ENCODE assay signal across 22 cellular contexts in genomic region chr11:25432376-25432775, GRCh38.
DNase-seq lines count a peak whose midpoint lies in the region; ATAC-seq and TF ChIP-seq lines count a peak whose summit lies in the region.
"Had no signal": no experiment of that assay in that cellular context is flagged by ENCODE, and none has a peak within 500 bp of the region (broad histone marks: within the 10 kb centered on the region; RNA-seq: fewer than 3 reads in every experiment).

No MANE protein-coding gene starts in this region.

- no peak overlapping the region for H3K4me3 Mint-ChIP-seq in T-helper 2 cell treated with Interferon-gamma antibody and Interleukin-4, amounts not matched to agents 5 μg/mL and 100 μg/mL, for 36 hours
- no peak overlapping the region for H3K4me3 Mint-ChIP-seq in activated naive CD4-positive, alpha-beta T cell treated with anti-CD3 and anti-CD28 coated beads for 36 hours
- no peak overlapping the region for H3K4me3 Mint-ChIP-seq in endothelial cell (ENCODE audit: unreplicated experiment)
- H3K4me3 Mint-ChIP-seq: CD14-positive monocyte; CD4-positive, alpha-beta memory T cell; CD4-positive, CD25-positive, alpha-beta regulatory T cell; CD8-positive, alpha-beta memory T cell had no signal

- no peaks in the 10 kb centered on the region for H4K20me1 ChIP-seq in PC-3 (ENCODE audit: low read length)
- H4K20me1 ChIP-seq: BLaER1 had no signal

- intact Hi-C loops in PC-3 (cut with micrococcal nuclease) = no loop called here
- intact Hi-C loops in activated naive CD4-positive, alpha-beta T cell treated with anti-CD3 and anti-CD28 coated beads for 36 hours (cut with micrococcal nuclease) = no loop called here

- H3K4me1 Mint-ChIP-seq in T-helper 2 cell treated with Interferon-gamma antibody and Interleukin-4, amounts not matched to agents 5 μg/mL and 100 μg/mL, for 36 hours (ENCODE audit: low read depth) = no peaks in the 10 kb centered on the region
- H3K4me1 Mint-ChIP-seq in activated naive CD4-positive, alpha-beta T cell treated with anti-CD3 and anti-CD28 coated beads for 36 hours (ENCODE audit: low read depth) = no peaks in the 10 kb centered on the region
- no peaks in the 10 kb centered on the region for H3K4me1 Mint-ChIP-seq in endothelial cell (ENCODE audit: unreplicated experiment)
- H3K4me1 Mint-ChIP-seq: CD14-positive monocyte; CD4-positive, alpha-beta memory T cell; CD4-positive, CD25-positive, alpha-beta regulatory T cell; CD8-positive, alpha-beta memory T cell had no signal

- no peaks in the 10 kb centered on the region for H3K27me3 Mint-ChIP-seq in T-helper 2 cell treated with Interferon-gamma antibody and Interleukin-4, amounts not matched to agents 5 μg/mL and 100 μg/mL, for 36 hours (ENCODE audit: low read depth)
- H3K27me3 Mint-ChIP-seq in activated naive CD4-positive, alpha-beta T cell treated with anti-CD3 and anti-CD28 coated beads for 36 hours (ENCODE audit: low read depth) = no peaks in the 10 kb centered on the region
- H3K27me3 Mint-ChIP-seq in endothelial cell (ENCODE audit: unreplicated experiment) = no peaks in the 10 kb centered on the region
- H3K27me3 Mint-ChIP-seq: CD4-positive, alpha-beta memory T cell; CD4-positive, CD25-positive, alpha-beta regulatory T cell; CD8-positive, alpha-beta memory T cell had no signal

- no peaks in the 10 kb centered on the region for H3K9me3 ChIP-seq in PC-3 (ENCODE audit: low read length)
- H3K9me3 ChIP-seq: BE2C, BLaER1 had no signal

- ATAC-seq in PC-3 = peak; percentile 42; the same call in 1 of the 2 replicates

- no peak for DNase-seq in PC-3
- peak; percentile 2 for DNase-seq in epithelial cell of esophagus (ENCODE audit: low read depth)
- no peak for DNase-seq in T-helper 2 cell treated with Interferon-gamma antibody and Interleukin-4, amounts not matched to agents 5 μg/mL and 100 μg/mL, for 36 hours (ENCODE audit: low spot score)
- no peak for DNase-seq in activated naive CD4-positive, alpha-beta T cell treated with anti-CD3 and anti-CD28 coated beads for 36 hours
- DNase-seq in endothelial cell (ENCODE audit: low spot score) = no peak
- DNase-seq: 8988T; ACHN; BE2C; C1 segment of cervical spinal cord; CD4-positive, alpha-beta memory T cell; CD4-positive, CD25-positive, alpha-beta regulatory T cell; CD8-positive, alpha-beta memory T cell; COR-L47; DMS 273 treated with DMSO at 0.1 percent for 48 hours; DMS153; DMS53; DMS79; DND-41; EL; GF-D8 had no signal

- no peaks in the 10 kb centered on the region for H3K36me3 Mint-ChIP-seq in T-helper 2 cell treated with Interferon-gamma antibody and Interleukin-4, amounts not matched to agents 5 μg/mL and 100 μg/mL, for 36 hours (ENCODE audit: low read depth)
- no peaks in the 10 kb centered on the region for H3K36me3 Mint-ChIP-seq in activated naive CD4-positive, alpha-beta T cell treated with anti-CD3 and anti-CD28 coated beads for 36 hours (ENCODE audit: low read depth)
- no peaks in the 10 kb centered on the region for H3K36me3 Mint-ChIP-seq in endothelial cell (ENCODE audit: low read depth, unreplicated experiment)
- H3K36me3 Mint-ChIP-seq: CD14-positive monocyte; CD4-positive, alpha-beta memory T cell; CD4-positive, CD25-positive, alpha-beta regulatory T cell; CD8-positive, alpha-beta memory T cell had no signal

- no peaks in the 10 kb centered on the region for H3K9me2 ChIP-seq in PC-3 (replicated peaks; ENCODE audit: low read length)

- H3K79me2 ChIP-seq in PC-3 (ENCODE audit: low read length) = no peaks in the 10 kb centered on the region

- H3K36me3 ChIP-seq in PC-3 (ENCODE audit: low read depth, low read length) = no peaks in the 10 kb centered on the region
- H3K36me3 ChIP-seq: BE2C, BLaER1 had no signal

- TF ChIP-seq CTCF in PC-3 (conservative IDR thresholded peaks at IDR 0.05; ENCODE audit: low read depth, low read length) (no peak), epithelial cell of esophagus (IDR thresholded peaks at IDR 0.05; ENCODE audit: insufficient read depth, low read depth, low read length, missing control alignments) (no peak), endothelial cell (IDR thresholded peaks at IDR 0.05; ENCODE audit: unreplicated experiment) (no peak)

- H3F3A ChIP-seq in PC-3 (ENCODE audit: low read length, unreplicated experiment) = no peaks in the 10 kb centered on the region

- H3K27ac ChIP-seq in PC-3 (ENCODE audit: low read length) = no peak overlapping the region
- H3K27ac ChIP-seq: BLaER1 had no signal

- H3K4me2 ChIP-seq in PC-3 (ENCODE audit: low read length) = no peak overlapping the region
- H3K4me2 ChIP-seq: BLaER1 had no signal

- no peak overlapping the region for H2AFZ ChIP-seq in PC-3 (ENCODE audit: low read length)

- H3K4me1 ChIP-seq in PC-3 (ENCODE audit: insufficient read depth, low read length) = no peaks in the 10 kb centered on the region
- H3K4me1 ChIP-seq: BE2C, BLaER1 had no signal

- no peak overlapping the region for H3K9ac ChIP-seq in PC-3 (ENCODE audit: low read length)
- H3K9ac ChIP-seq: BLaER1 had no signal

- no peaks in the 10 kb centered on the region for H3K27me3 ChIP-seq in PC-3 (ENCODE audit: low read length)
- H3K27me3 ChIP-seq: BE2C, BLaER1 had no signal

- CTCF ChIA-PET in PC-3 (lab: Charles Lee) = no interaction called here
- CTCF ChIA-PET in activated naive CD4-positive, alpha-beta T cell treated with anti-CD3 and anti-CD28 coated beads for 36 hours (lab: Charles Lee) = no interaction called here

- no peak overlapping the region for H3K27ac Mint-ChIP-seq in T-helper 2 cell treated with Interferon-gamma antibody and Interleukin-4, amounts not matched to agents 5 μg/mL and 100 μg/mL, for 36 hours
- no peak overlapping the region for H3K27ac Mint-ChIP-seq in activated naive CD4-positive, alpha-beta T cell treated with anti-CD3 and anti-CD28 coated beads for 36 hours
- H3K27ac Mint-ChIP-seq in endothelial cell (ENCODE audit: unreplicated experiment) = no peak overlapping the region
- H3K27ac Mint-ChIP-seq: CD4-positive, alpha-beta memory T cell; CD4-positive, CD25-positive, alpha-beta regulatory T cell; CD8-positive, alpha-beta memory T cell had no signal

- BruUV-seq in PC-3 (replicated peaks; lab: Mats Ljungman, UMichigan) = no TSS peak

- peaks cover 13% of the 10 kb centered on the region for H3K9me3 Mint-ChIP-seq in T-helper 2 cell treated with Interferon-gamma antibody and Interleukin-4, amounts not matched to agents 5 μg/mL and 100 μg/mL, for 36 hours
- peaks cover 8% of the 10 kb centered on the region for H3K9me3 Mint-ChIP-seq in activated naive CD4-positive, alpha-beta T cell treated with anti-CD3 and anti-CD28 coated beads for 36 hours
- H3K9me3 Mint-ChIP-seq in endothelial cell (ENCODE audit: unreplicated experiment) = no peaks in the 10 kb centered on the region

- H3K4me3 ChIP-seq in PC-3 (ENCODE audit: low read length) = no peak overlapping the region
- no peak overlapping the region for H3K4me3 ChIP-seq in epithelial cell of esophagus (ENCODE audit: low read length)
- H3K4me3 ChIP-seq: BLaER1 had no signal

- POLR2A ChIA-PET in PC-3 (lab: Charles Lee; ENCODE audit: unreplicated experiment) = no interaction called here
